Comparison of ENCODE assay signal across 19 cellular contexts in genomic region chr1:3433076-3433475, GRCh38. TPM values are rescaled to one million over a fixed set of nuclear protein-coding genes. Genes with fewer than 3 reads are reported as not detected.
DNase-seq lines count a peak whose midpoint lies in the region; ATAC-seq, FAIRE-seq and TF ChIP-seq lines count a peak whose summit lies in the region.
"Had no signal": no experiment of that assay in that cellular context is flagged by ENCODE, and none has a peak within 500 bp of the region (broad histone marks: within the 10 kb centered on the region; RNA-seq: fewer than 3 reads in every experiment).

No MANE protein-coding gene starts in this region.

- H3K18ac ChIP-seq in H1 (ENCODE audit: extremely low read depth, low read length) = no peak overlapping the region
- H3K18ac ChIP-seq in neuronal stem cell (ENCODE audit: low read length) = peak overlapping the region; percentile 71

- TF ChIP-seq CTCF in right atrium auricular region (IDR thresholded peaks at IDR 0.05) (no peak), H1 (IDR thresholded peaks at IDR 0.05; ENCODE audit: control extremely low read depth in 1 of 3, insufficient read depth in 1 of 3, low read depth in 1 of 3, low read length in 3 of 3) (no peak), smooth muscle cell (IDR thresholded peaks at IDR 0.05; ENCODE audit: borderline replicate concordance, insufficient read depth, poor library complexity, severe bottlenecking) (no peak)

- H2BK15ac ChIP-seq in H1 (ENCODE audit: low read length) (no peak overlapping the region), neuronal stem cell (ENCODE audit: low read length) (no peak overlapping the region)

- peaks cover 0 to 5% of the 10 kb centered on the region in 2 experiments for H4K20me1 ChIP-seq in H1 (replicated peaks in 1 of 2; ENCODE audit: control insufficient read depth in 1 of 2, insufficient read depth in 2 of 2, low read length in 2 of 2)
- H4K20me1 ChIP-seq in smooth muscle cell (ENCODE audit: low read depth) = no peaks in the 10 kb centered on the region

- H2AFZ ChIP-seq in H1 (ENCODE audit: low read length) = no peak overlapping the region
- H2AFZ ChIP-seq in neuronal stem cell (ENCODE audit: low read length) = no peak overlapping the region
- no peak overlapping the region for H2AFZ ChIP-seq in smooth muscle cell (ENCODE audit: low read depth)
- H2AFZ ChIP-seq: GM23338 had no signal

- H3K4me1 ChIP-seq in right cardiac atrium (ENCODE audit: control insufficient read depth, insufficient read depth, low read length) (no peaks in the 10 kb centered on the region), right atrium auricular region (no peaks in the 10 kb centered on the region), H1 (replicated peaks in 1 of 4; ENCODE audit: control insufficient read depth in 3 of 4, insufficient read depth in 4 of 4, low read length in 3 of 4) (peaks cover 0 to 5% (median 1%) of the 10 kb centered on the region in 4 experiments; a peak in 2 of 7 replicates), neuronal stem cell (ENCODE audit: control insufficient read depth in 2 of 2, insufficient read depth in 1 of 2, low read depth in 1 of 2, low read length in 2 of 2) (peaks cover 0 to 4% of the 10 kb centered on the region in 2 donors), smooth muscle cell (ENCODE audit: low read depth) (no peaks in the 10 kb centered on the region)
- H3K4me1 ChIP-seq: HAP-1 had no signal

- H3K14ac ChIP-seq in H1 (ENCODE audit: insufficient read length) = no peak overlapping the region
- no peak overlapping the region for H3K14ac ChIP-seq in neuronal stem cell (ENCODE audit: low read length)

- 89% methylated on average over 14 of the region's 14 CpGs for WGBS in right cardiac atrium
- 91% methylated on average over 13 of the region's 14 CpGs; no CpG with 5 or more reads in 1 of the 2 experiments for WGBS in H1 (ENCODE audit: extremely low coverage in 1 of 2, insufficient coverage in 1 of 2, insufficient read length in 1 of 2, insufficient replicate concordance in 2 of 2, low coverage in 1 of 2, low lambda C conversion rate in 2 of 2, missing lambda C conversion rate in 1 of 2), 2 experiments
- WGBS in neuronal stem cell (ENCODE audit: extremely low coverage in 2 of 2, insufficient read length in 2 of 2, insufficient replicate concordance in 1 of 2), 2 donors = no CpG with 5 or more reads among the region's 14 CpGs
- 91% methylated on average over 14 of the region's 14 CpGs for WGBS in smooth muscle cell (ENCODE audit: low lambda C conversion rate)

- FAIRE-seq in H1 (lab: Jason Lieb, UNC) = no peak
- FAIRE-seq: GM12891, GM18507, H54 had no signal

- H4K91ac ChIP-seq in H1 (replicated peaks; ENCODE audit: insufficient read length, low read length) (no peak overlapping the region), neuronal stem cell (ENCODE audit: low read depth, low read length, poor library complexity) (peak overlapping the region; percentile 72)

- no peak for TF ChIP-seq EP300 in H1 (IDR thresholded peaks at IDR 0.05; ENCODE audit: borderline replicate concordance in 1 of 2, low read depth in 2 of 2, low read length in 2 of 2)

- H3K27ac ChIP-seq in right cardiac atrium (ENCODE audit: low read length) (no peak overlapping the region), right atrium auricular region (no peak overlapping the region), H1 (ENCODE audit: low read depth, low read length) (no peak overlapping the region), neuronal stem cell (replicated peaks; ENCODE audit: low read length) (no peak overlapping the region), smooth muscle cell (ENCODE audit: low read depth) (no peak overlapping the region)

- H3K36me3 ChIP-seq in right atrium auricular region (no peaks in the 10 kb centered on the region), H1 (ENCODE audit: control insufficient read depth in 2 of 4, insufficient read depth in 4 of 4, low read length in 3 of 4) (no peaks in the 10 kb centered on the region), neuronal stem cell (replicated peaks in 1 of 2; ENCODE audit: control insufficient read depth in 2 of 2, insufficient read depth in 2 of 2, low read length in 2 of 2) (no peaks in the 10 kb centered on the region), smooth muscle cell (ENCODE audit: low read depth) (no peaks in the 10 kb centered on the region)
- H3K36me3 ChIP-seq: HAP-1 had no signal

- H3K23ac ChIP-seq in H1 (ENCODE audit: insufficient read length) (no peak overlapping the region), neuronal stem cell (ENCODE audit: low read depth, low read length, poor library complexity) (no peak overlapping the region)

- H3K79me1 ChIP-seq in H1 (ENCODE audit: low read depth, low read length) = no peaks in the 10 kb centered on the region
- H3K79me1 ChIP-seq in neuronal stem cell (ENCODE audit: low read depth, low read length) = peaks cover 9% of the 10 kb centered on the region

- H2BK120ac ChIP-seq in H1 (replicated peaks; ENCODE audit: low read depth, low read length) = no peak overlapping the region
- no peak overlapping the region for H2BK120ac ChIP-seq in neuronal stem cell (ENCODE audit: low read depth, low read length)

- no peak overlapping the region for H4K5ac ChIP-seq in H1 (ENCODE audit: insufficient read length, low read depth, low read length)

- POLR2A ChIA-PET in H1 (lab: Charles Lee; ENCODE audit: partially characterized antibody) = no interaction called here

- no peak for TF ChIP-seq RAD21 in H1 (IDR thresholded peaks at IDR 0.05 in 1 of 2, conservative IDR thresholded peaks at IDR 0.05 in 1 of 2; ENCODE audit: low read depth in 2 of 2, low read length in 2 of 2)

- H3K4ac ChIP-seq in H1 (replicated peaks; ENCODE audit: insufficient read length, low read depth, low read length) (no peak overlapping the region), neuronal stem cell (ENCODE audit: low read length) (peak overlapping the region; percentile 95)

- H3F3A ChIP-seq in smooth muscle cell (ENCODE audit: low read depth) = no peaks in the 10 kb centered on the region

- H3K9me3 ChIP-seq in right cardiac atrium (ENCODE audit: control insufficient read depth, low read length) = no peaks in the 10 kb centered on the region
- no peaks in the 10 kb centered on the region for H3K9me3 ChIP-seq in right atrium auricular region
- no peaks in the 10 kb centered on the region for H3K9me3 ChIP-seq in H1 (ENCODE audit: insufficient read depth in 2 of 2, low read depth in 1 of 2, low read length in 1 of 2)
- H3K9me3 ChIP-seq in neuronal stem cell (replicated peaks in 1 of 2; ENCODE audit: control insufficient read depth in 2 of 2, insufficient read depth in 1 of 2, low read depth in 1 of 2, low read length in 2 of 2) = peaks cover 3 to 5% of the 10 kb centered on the region in 2 donors
- H3K9me3 ChIP-seq in smooth muscle cell (replicated peaks; ENCODE audit: low read depth) = no peaks in the 10 kb centered on the region
- H3K9me3 ChIP-seq: HAP-1 had no signal

- no peak for ATAC-seq in right cardiac atrium

- H2BK12ac ChIP-seq in H1 (ENCODE audit: low read depth, low read length) = no peak overlapping the region
- no peak overlapping the region for H2BK12ac ChIP-seq in neuronal stem cell (ENCODE audit: low read length)

- H3K4me3 ChIP-seq in right cardiac atrium (ENCODE audit: low read length) = no peak overlapping the region
- no peak overlapping the region for H3K4me3 ChIP-seq in right atrium auricular region
- H3K4me3 ChIP-seq in H1 (ENCODE audit: extremely low read depth in 1 of 4, insufficient read depth in 2 of 4, low read depth in 3 of 4, low read length in 4 of 4) = no peak overlapping the region
- no peak overlapping the region for H3K4me3 ChIP-seq in neuronal stem cell (ENCODE audit: low read length in 2 of 2)
- H3K4me3 ChIP-seq in smooth muscle cell = no peak overlapping the region
- H3K4me3 ChIP-seq: GM23338, HAP-1 had no signal

- H3K79me2 ChIP-seq in H1 (ENCODE audit: control insufficient read depth in 1 of 2, insufficient read depth in 2 of 2, low read length in 2 of 2) = no peaks in the 10 kb centered on the region
- H3K79me2 ChIP-seq in smooth muscle cell (ENCODE audit: low read depth) = no peaks in the 10 kb centered on the region

- no peaks in the 10 kb centered on the region for H3K27me3 ChIP-seq in right cardiac atrium (ENCODE audit: control insufficient read depth, insufficient read depth)
- no peaks in the 10 kb centered on the region for H3K27me3 ChIP-seq in right atrium auricular region
- no peaks in the 10 kb centered on the region for H3K27me3 ChIP-seq in H1 (replicated peaks in 1 of 4; ENCODE audit: control insufficient read depth in 3 of 4, extremely low read depth in 1 of 4, insufficient read depth in 3 of 4, low read length in 3 of 4)
- peaks cover 0 to 39% (median 0%) of the 10 kb centered on the region in 3 experiments for H3K27me3 ChIP-seq in neuronal stem cell (ENCODE audit: control insufficient read depth in 3 of 3, insufficient read depth in 3 of 3, low read depth in 1 of 3, low read length in 3 of 3)
- H3K27me3 ChIP-seq in smooth muscle cell (ENCODE audit: low read depth) = no peaks in the 10 kb centered on the region

- no peak overlapping the region for H2BK20ac ChIP-seq in H1 (ENCODE audit: low read length)

- H2BK5ac ChIP-seq in H1 (ENCODE audit: low read depth, low read length) (no peak overlapping the region), neuronal stem cell (ENCODE audit: low read length) (no peak overlapping the region)

- H2AK5ac ChIP-seq in H1 (ENCODE audit: low read depth, low read length) (0 out of 2 replicates have a peak overlapping the region, but pooled peaks have one; percentile 24), neuronal stem cell (ENCODE audit: low read depth, low read length) (peak overlapping the region; percentile 63)

- no peak overlapping the region for H3K56ac ChIP-seq in H1 (replicated peaks; ENCODE audit: insufficient read length, low read depth, low read length)

- CTCF ChIA-PET in H1 (lab: Charles Lee; ENCODE audit: partially characterized antibody) = interaction anchor here (1.7 to 4.7 kb wide), 2 partner anchors 14 to 16 kb away, joined by 5 to 50 read pairs; no protein-coding TSS in a partner anchor

- H4K8ac ChIP-seq in H1 (ENCODE audit: extremely low read depth, insufficient read depth, low read length) (no peak overlapping the region; the same call in 1 of the 2 replicates), neuronal stem cell (ENCODE audit: low read depth, low read length) (no peak overlapping the region)

- H3K23me2 ChIP-seq in H1 (ENCODE audit: low read depth, low read length) = no peaks in the 10 kb centered on the region

- intact Hi-C loops in right cardiac atrium (cut with DNase I) = no loop called here

- H3K9ac ChIP-seq in H1 (replicated peaks in 1 of 4; ENCODE audit: extremely low read depth in 1 of 4, low read depth in 3 of 4, low read length in 3 of 4) (no peak overlapping the region), neuronal stem cell (ENCODE audit: low read depth, low read length, poor library complexity) (no peak overlapping the region), smooth muscle cell (ENCODE audit: low read depth) (no peak overlapping the region)

- TF ChIP-seq POLR2A in H1 (IDR thresholded peaks at IDR 0.05; ENCODE audit: control extremely low read depth in 1 of 2, low read depth in 2 of 2, low read length in 2 of 2) = no peak

- peak in 2 of 3 donors; percentile 40 to 44 for DNase-seq in right cardiac atrium
- no peak for DNase-seq in right atrium auricular region (ENCODE audit: low spot score)
- no peak for DNase-seq in H1 (ENCODE audit: low read depth in 1 of 2, low spot score in 2 of 2)
- no peak for DNase-seq in neuronal stem cell (ENCODE audit: low spot score)
- no peak for DNase-seq in smooth muscle cell (lab: John Stamatoyannopoulos, UW; ENCODE audit: unreplicated experiment)
- DNase-seq in stimulated activated CD4-positive, alpha-beta T cell treated with anti-CD3 and anti-CD28 coated beads, Interleukin-4, amount 100 ng/mL, for 4 hours = no peak
- DNase-seq: C1 segment of cervical spinal cord; Calu3; CD4-positive, alpha-beta memory T cell; COR-L47; DMS53; DMS79 treated with DMSO at 0.1 percent for 48 hours; GF-D8; HFFc6 had no signal

- no peak overlapping the region for H3K4me2 ChIP-seq in H1 (ENCODE audit: insufficient read depth in 1 of 2, low read depth in 2 of 2, low read length in 2 of 2)
- H3K4me2 ChIP-seq in neuronal stem cell (ENCODE audit: insufficient read depth, low read length, poor library complexity, severe bottlenecking) = no peak overlapping the region
- no peak overlapping the region for H3K4me2 ChIP-seq in smooth muscle cell
- H3K4me2 ChIP-seq: GM23338 had no signal

RNA-seq across cellular contexts. Expression of gene ARHGEF16, which starts 21.4 kb away (rescaled TPM):
- total RNA-seq in right cardiac atrium (1 to 10 TPM in 3 of 4 donors, under 1 TPM in 1; 0.28 to 2.5 (median 1.8) TPM), right atrium auricular region (1 to 10 TPM in 1 of 2 donors, under 1 TPM in 1; 0.22 to 1.5 TPM), smooth muscle cell (5.0 and 6.9 TPM in 2 replicates)
- polyA plus RNA-seq in right cardiac atrium (1.4 TPM), H1 (2011; rRNA removed) (18.3 and 25.0 TPM in 2 replicates), smooth muscle cell (4.6 and 9.6 TPM in 2 replicates)
- 20.0 and 20.7 TPM in 2 replicates for total RNA-seq in H1 (2021; fragmentation: NEBNext Ultra II Directional; extraction: Animal tissue kit (Norgen Biotek cat#: 25700))
- 20.5 TPM for polyA plus RNA-seq in H1 (2011; cell fraction: cytosol; rRNA removed)
- 55.6 TPM for polyA plus RNA-seq in H1 (2011; cell fraction: nucleus; rRNA removed)
- 11.4 to 18.1 TPM (median 16.6 TPM) in 4 replicates for polyA plus RNA-seq in H1 (2012, experiment 1 of 2)
- 15.7 TPM for polyA plus RNA-seq in H1 (2012, experiment 2 of 2)
- 8.9 TPM for polyA plus RNA-seq in H1 (2013, experiment 1 of 2)
- 7.8 TPM for polyA plus RNA-seq in H1 (2013, experiment 2 of 2)
- 32.5 and 33.4 TPM in 2 replicates for polyA minus RNA-seq in H1 (2011; rRNA and poly(A)+ RNA removed)
- polyA minus RNA-seq in H1 (2011; cell fraction: cytosol; rRNA and poly(A)+ RNA removed) = 10.1 TPM
- 24.2 TPM for polyA minus RNA-seq in H1 (2011; cell fraction: nucleus; rRNA and poly(A)+ RNA removed)
- polyA plus RNA-seq in neuronal stem cell (2013, experiment 1 of 2) = 1.5 TPM
- polyA plus RNA-seq in neuronal stem cell (2013, experiment 2 of 2) = 1.4 TPM

Comparison
In these comparisons a context has a peak if more than half of its experiments do, and no peak if none do; other contexts are left out.
1. DNase-seq: peak in right cardiac atrium (2 of 3); none in right atrium auricular region (single experiment), H1 (0 of 2), neuronal stem cell (single experiment), smooth muscle cell (single experiment) and stimulated activated CD4-positive, alpha-beta T cell treated with anti-CD3 and anti-CD28 coated beads, Interleukin-4, amount 100 ng/mL, for 4 hours (0 of 2).